In the genomic region with DNA sequence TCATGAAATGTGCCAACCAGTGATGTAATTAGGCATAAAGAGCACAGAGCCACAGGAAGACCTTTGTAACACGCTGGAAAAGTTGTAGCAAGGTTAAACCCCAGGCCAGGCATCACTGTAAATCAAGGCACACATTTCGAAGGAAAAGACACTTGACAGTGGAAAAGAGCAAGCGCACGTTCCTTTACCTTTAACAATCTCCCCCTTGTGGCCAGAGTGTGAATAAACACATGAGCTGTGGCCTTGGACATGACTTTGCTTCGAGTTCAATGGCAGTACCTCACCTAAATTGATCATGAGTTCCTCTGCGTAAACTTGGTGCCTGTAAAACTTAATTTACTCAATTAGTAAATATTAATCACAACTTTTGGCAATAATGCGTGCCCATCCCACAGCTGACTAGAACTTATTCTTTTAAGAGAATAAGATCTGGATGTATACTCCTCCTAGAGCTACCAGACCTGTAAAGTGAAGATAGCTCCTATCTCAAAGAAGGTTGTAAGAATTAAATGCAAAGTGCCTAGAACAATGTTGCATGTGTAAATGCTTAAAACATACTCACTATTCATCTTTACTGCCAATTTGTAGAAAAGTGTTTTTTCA, we compare ENCODE assay signal across 9 cellular contexts.
DNase-seq lines count a peak whose midpoint lies in the region; ATAC-seq and TF ChIP-seq lines count a peak whose summit lies in the region.
"Had no signal": no experiment of that assay in that cellular context is flagged by ENCODE, and none has a peak within 500 bp of the region (broad histone marks: within the 10 kb centered on the region; RNA-seq: fewer than 3 reads in every experiment).

No MANE protein-coding gene starts in this region.

- H3K9me3 ChIP-seq in HCT116 (ENCODE audit: control insufficient read depth in 1 of 2, insufficient read depth in 1 of 2, low read depth in 1 of 2, low read length in 2 of 2) (no peaks in the 10 kb centered on the region), Loucy (ENCODE audit: insufficient read depth, low read depth, low read length) (no peaks in the 10 kb centered on the region), hepatocyte (ENCODE audit: low read depth) (no peaks in the 10 kb centered on the region), spleen (no peaks in the 10 kb centered on the region)
- H3K9me3 ChIP-seq: BLaER1 had no signal

- H3K4me2 ChIP-seq in HCT116 (ENCODE audit: low read length) (0 out of 2 replicates have a peak overlapping the region, but pooled peaks have one; percentile 6), Loucy (ENCODE audit: low read depth, low read length, poor library complexity, severe bottlenecking) (no peak overlapping the region), hepatocyte (no peak overlapping the region)
- H3K4me2 ChIP-seq: BLaER1 had no signal

- H3K36me3 ChIP-seq in HCT116 (ENCODE audit: control insufficient read depth in 1 of 2, insufficient read depth in 2 of 2, low read length in 2 of 2): no peaks in the 10 kb centered on the region
- no peaks in the 10 kb centered on the region for H3K36me3 ChIP-seq in Loucy (ENCODE audit: insufficient read depth, low read length)
- no peaks in the 10 kb centered on the region for H3K36me3 ChIP-seq in hepatocyte (replicated peaks; ENCODE audit: insufficient read depth, low read depth)
- H3K36me3 ChIP-seq in spleen: no peaks in the 10 kb centered on the region
- H3K36me3 ChIP-seq: BLaER1 had no signal

- TF ChIP-seq CTCF in HCT116 (IDR thresholded peaks at IDR 0.05 in 2 of 3, conservative IDR thresholded peaks at IDR 0.05 in 1 of 3; ENCODE audit: borderline replicate concordance in 1 of 3, insufficient read depth in 1 of 3, low read depth in 2 of 3, low read length in 2 of 3) (peak; percentile 36 to 75 (median 74); a peak in 5 of 6 replicates), Loucy (conservative IDR thresholded peaks at IDR 0.05; ENCODE audit: low read length) (peak; percentile 83), hepatocyte (IDR thresholded peaks at IDR 0.05; ENCODE audit: poor library complexity) (peak; percentile 72), spleen (IDR thresholded peaks at IDR 0.05 in 8 of 11, conservative IDR thresholded peaks at IDR 0.05 in 3 of 11) (peak; percentile 26 to 80 (median 65))

- RAD21 ChIA-PET in HCT116 (lab: Charles Lee; ENCODE audit: low non-redundant PET in 1 of 2, low total read pairs in 2 of 2, uncharacterized antibody in 2 of 2, unreplicated experiment in 2 of 2): interaction anchor here in 1 of 2 experiments (1.3 kb wide), 1 partner anchor 782 kb away, joined by 5 read pairs; no protein-coding TSS in a partner anchor

- H2AFZ ChIP-seq in HCT116 (ENCODE audit: low read depth, low read length, poor library complexity, severe bottlenecking): peak overlapping the region; percentile 89
- no peak overlapping the region for H2AFZ ChIP-seq in Loucy (ENCODE audit: low read length)
- H2AFZ ChIP-seq in hepatocyte: no peak overlapping the region

- WGBS in hepatocyte (ENCODE audit: low lambda C conversion rate, missing lambda C conversion rate): 44% methylated on average over 7 of the region's 7 CpGs
- WGBS in spleen, 5 donors: 21 to 34% (median 25%) methylated on average over 7 of the region's 7 CpGs

- H3K27ac ChIP-seq in HCT116 (ENCODE audit: low read depth, low read length): no peak overlapping the region
- H3K27ac ChIP-seq in hepatocyte: no peak overlapping the region
- H3K27ac ChIP-seq in spleen: no peak overlapping the region
- H3K27ac ChIP-seq: BLaER1 had no signal

- no peaks in the 10 kb centered on the region for H4K20me1 ChIP-seq in HCT116 (ENCODE audit: insufficient read depth)
- H4K20me1 ChIP-seq in Loucy (ENCODE audit: insufficient read depth, low read length, poor library complexity, severe bottlenecking): no peaks in the 10 kb centered on the region
- H4K20me1 ChIP-seq in hepatocyte (ENCODE audit: insufficient read depth, poor library complexity, severe bottlenecking): no peaks in the 10 kb centered on the region
- H4K20me1 ChIP-seq: BLaER1 had no signal

- H3K4me3 Mint-ChIP-seq in activated naive CD8-positive, alpha-beta T cell treated with anti-CD3 and anti-CD28 coated beads, Interleukin-2, amount 50 U/mL, for 24 hours: no peak overlapping the region

- peaks cover 1% of the 10 kb centered on the region for H3K4me1 Mint-ChIP-seq in activated naive CD8-positive, alpha-beta T cell treated with anti-CD3 and anti-CD28 coated beads, Interleukin-2, amount 50 U/mL, for 24 hours

- H3F3A ChIP-seq in Loucy (ENCODE audit: low read depth): no peaks in the 10 kb centered on the region

- peak; percentile 88 for ATAC-seq in HCT116
- ATAC-seq in activated naive CD8-positive, alpha-beta T cell treated with anti-CD3 and anti-CD28 coated beads, Interleukin-2, amount 50 U/mL, for 24 hours: peak; percentile 57

- no peaks in the 10 kb centered on the region for H3K27me3 Mint-ChIP-seq in activated naive CD8-positive, alpha-beta T cell treated with anti-CD3 and anti-CD28 coated beads, Interleukin-2, amount 50 U/mL, for 24 hours

- TF ChIP-seq POLR2A in HCT116 (IDR thresholded peaks at IDR 0.05; ENCODE audit: borderline replicate concordance, extremely low read depth, insufficient read depth, insufficient read length): no peak
- no peak for TF ChIP-seq POLR2A in spleen (IDR thresholded peaks at IDR 0.05)

- DNase-seq in DMS79 treated with DMSO at 0.1 percent for 48 hours (lab: John Stamatoyannopoulos, UW) (peak; percentile 4), DMS79 (lab: John Stamatoyannopoulos, UW) (no peak), HCT116 (ENCODE audit: low read depth, low spot score) (peak; percentile 72), SKM-1 treated with dmso at 0.1 percent for 144 hours (lab: John Stamatoyannopoulos, UW; ENCODE audit: unreplicated experiment) (peak; percentile 29), hepatocyte (ENCODE audit: low spot score) (peak; percentile 83), spleen (no peak)
- DNase-seq in activated naive CD8-positive, alpha-beta T cell treated with anti-CD3 and anti-CD28 coated beads, Interleukin-2, amount 50 U/mL, for 24 hours: peak; percentile 37

- no peaks in the 10 kb centered on the region for H3K79me2 ChIP-seq in HCT116 (ENCODE audit: insufficient read depth, low read length)
- H3K79me2 ChIP-seq in Loucy (ENCODE audit: insufficient read depth, low read length): no peaks in the 10 kb centered on the region
- H3K79me2 ChIP-seq in hepatocyte: no peaks in the 10 kb centered on the region

- peak; percentile 67 for TF ChIP-seq RAD21 in HCT116 (IDR thresholded peaks at IDR 0.05; ENCODE audit: low read depth)

- H3K36me3 Mint-ChIP-seq in activated naive CD8-positive, alpha-beta T cell treated with anti-CD3 and anti-CD28 coated beads, Interleukin-2, amount 50 U/mL, for 24 hours (ENCODE audit: low read depth): no peaks in the 10 kb centered on the region

- CTCF ChIA-PET in HCT116 (lab: Charles Lee): interaction anchor here (0.6 to 2.2 kb wide), 17 partner anchors 10 to 1039 kb away, joined by 3 to 12 read pairs (median 4); no protein-coding TSS in a partner anchor

- POLR2A ChIA-PET in HCT116 (lab: Charles Lee): interaction anchor here (0.6 kb wide), 1 partner anchor 105 kb away, joined by 4 read pairs; no protein-coding TSS in a partner anchor

- H3K27me3 ChIP-seq in HCT116 (ENCODE audit: insufficient read depth, low read length) (no peaks in the 10 kb centered on the region), Loucy (ENCODE audit: insufficient read depth, low read length, poor library complexity, severe bottlenecking) (no peaks in the 10 kb centered on the region), hepatocyte (no peaks in the 10 kb centered on the region), spleen (replicated peaks in 1 of 7) (peaks cover 0 to 4% (median 0%) of the 10 kb centered on the region in 7 donors)
- H3K27me3 ChIP-seq: BLaER1 had no signal

- no TSS peak for BruUV-seq in HCT116 (replicated peaks; lab: Mats Ljungman, UMichigan)

- H3K4me3 ChIP-seq in HCT116 (replicated peaks in 1 of 2; ENCODE audit: low read depth in 1 of 2, low read length in 2 of 2) (no peak overlapping the region), Loucy (ENCODE audit: low read length, poor library complexity, severe bottlenecking) (no peak overlapping the region), hepatocyte (no peak overlapping the region), spleen (no peak overlapping the region)
- H3K4me3 ChIP-seq: BLaER1 had no signal

- H3K4me1 ChIP-seq in HCT116 (ENCODE audit: control insufficient read depth in 1 of 2, insufficient read depth in 2 of 2, low read length in 2 of 2): peaks cover 0 to 8% of the 10 kb centered on the region in 2 experiments; a peak in 1 of 4 replicates
- no peaks in the 10 kb centered on the region for H3K4me1 ChIP-seq in Loucy (ENCODE audit: insufficient read depth, low read length, poor library complexity, severe bottlenecking)
- no peaks in the 10 kb centered on the region for H3K4me1 ChIP-seq in hepatocyte (ENCODE audit: insufficient read depth)
- H3K4me1 ChIP-seq in spleen: peaks cover 0 to 3% (median 0%) of the 10 kb centered on the region in 6 donors
- H3K4me1 ChIP-seq: BLaER1 had no signal

- H3K9ac ChIP-seq in HCT116 (ENCODE audit: low read length) (no peak overlapping the region), Loucy (ENCODE audit: low read depth, low read length, poor library complexity, severe bottlenecking) (no peak overlapping the region)
- H3K9ac ChIP-seq: BLaER1 had no signal

- H3K27ac Mint-ChIP-seq in activated naive CD8-positive, alpha-beta T cell treated with anti-CD3 and anti-CD28 coated beads, Interleukin-2, amount 50 U/mL, for 24 hours: no peak overlapping the region

- H3K9me2 ChIP-seq in HCT116 (ENCODE audit: insufficient read depth) (no peaks in the 10 kb centered on the region), Loucy (replicated peaks; ENCODE audit: low read depth, low read length) (no peaks in the 10 kb centered on the region), hepatocyte (replicated peaks; ENCODE audit: insufficient read depth) (no peaks in the 10 kb centered on the region)

- no peaks in the 10 kb centered on the region for H3K9me3 Mint-ChIP-seq in activated naive CD8-positive, alpha-beta T cell treated with anti-CD3 and anti-CD28 coated beads, Interleukin-2, amount 50 U/mL, for 24 hours

- intact Hi-C loops in HCT116 (cut with micrococcal nuclease) (loop anchor here (1.0 to 10.0 kb wide), 4 partner anchors 582 to 1220 kb away; partner anchors contain the start of gene NECTIN3), spleen (cut with DNase I; ENCODE audit: low total_unique reads) (no loop called here)

TF ChIP-seq in HCT116, 20 proteins besides CTCF, POLR2A, EP300 and RAD21 (continues in another document):
- TF ChIP-seq, protein P1, sequence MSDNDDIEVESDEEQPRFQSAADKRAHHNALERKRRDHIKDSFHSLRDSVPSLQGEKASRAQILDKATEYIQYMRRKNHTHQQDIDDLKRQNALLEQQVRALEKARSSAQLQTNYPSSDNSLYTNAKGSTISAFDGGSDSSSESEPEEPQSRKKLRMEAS (IDR thresholded peaks at IDR 0.05): peak; percentile 31; the same call in 1 of the 2 replicates
- peak; percentile 86 for TF ChIP-seq CBX3 (IDR thresholded peaks at IDR 0.05; ENCODE audit: low read depth)

Comparison
In these comparisons a context has a peak if more than half of its experiments do, and no peak if none do; other contexts are left out.
1. DNase-seq: peak in DMS79 treated with DMSO at 0.1 percent for 48 hours (single experiment), HCT116 (single experiment), SKM-1 treated with dmso at 0.1 percent for 144 hours (single experiment), activated naive CD8-positive, alpha-beta T cell treated with anti-CD3 and anti-CD28 coated beads, Interleukin-2, amount 50 U/mL, for 24 hours (single experiment) and hepatocyte (single experiment); none in DMS79 (single experiment) and spleen (single experiment).
2. Peak in every context shown above with its lines, with median percentiles within 50 percentile points of each other: CTCF ChIP-seq.